ENCODE assay signal across 9 cellular contexts in the genomic region with DNA sequence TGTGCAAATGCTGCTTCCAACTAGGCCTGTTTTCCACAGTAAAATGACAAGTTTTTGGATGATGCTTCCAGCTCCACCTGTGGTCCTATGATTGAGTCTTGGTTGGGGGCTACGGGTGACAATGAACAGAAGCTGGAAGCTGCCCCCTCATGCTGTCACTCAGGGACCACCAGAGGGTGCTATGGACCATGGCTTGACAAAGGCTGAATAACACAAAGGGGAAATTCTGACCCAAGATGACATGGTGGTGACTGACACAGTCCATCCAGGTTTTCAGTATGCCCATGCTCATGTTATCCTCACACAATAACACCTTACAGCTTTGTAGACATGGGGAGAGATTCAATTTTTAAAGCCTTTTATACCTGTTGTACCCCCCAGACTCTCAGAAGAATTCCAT. TPM values are rescaled to one million over a fixed set of nuclear protein-coding genes. Genes with fewer than 3 reads are reported as not detected.
A peak's percentile ranks its signal among the peaks of the same experiment; 100 is the strongest.
DNase-seq lines count a peak whose midpoint lies in the region; ATAC-seq, FAIRE-seq and TF ChIP-seq lines count a peak whose summit lies in the region.
"Had no signal": no experiment of that assay in that cellular context is flagged by ENCODE, and none has a peak within 500 bp of the region (broad histone marks: within the 10 kb centered on the region; RNA-seq: fewer than 3 reads in every experiment).

No MANE protein-coding gene starts in this region.

- no peaks in the 10 kb centered on the region; the same call in 1 of the 2 replicates for H3K9me3 ChIP-seq in SK-N-SH
- H3K9me3 ChIP-seq in aorta (ENCODE audit: control insufficient read depth, low read length) = no peaks in the 10 kb centered on the region
- H3K9me3 ChIP-seq: tibial artery had no signal

- H4K20me1 ChIP-seq in SK-N-SH (ENCODE audit: insufficient read depth) = no peaks in the 10 kb centered on the region

- H3K4me3 ChIP-seq in SK-N-SH (ENCODE audit: low read depth in 2 of 2, low read length in 1 of 2) (no peak overlapping the region), bronchial epithelial cell (ENCODE audit: low read depth, low read length) (no peak overlapping the region), aorta (ENCODE audit: low read length in 2 of 2) (no peak overlapping the region)
- H3K4me3 ChIP-seq: tibial artery had no signal

- TF ChIP-seq EP300 in SK-N-SH (IDR thresholded peaks at IDR 0.05; ENCODE audit: borderline replicate concordance in 1 of 2, low read depth in 1 of 2, low read length in 1 of 2) = no peak

- no peak overlapping the region for H2AFZ ChIP-seq in SK-N-SH (ENCODE audit: low read depth)

- TF ChIP-seq RAD21 in SK-N-SH (IDR thresholded peaks at IDR 0.05; ENCODE audit: low read length) = peak; percentile 75

- H3K4me1 ChIP-seq in SK-N-SH (ENCODE audit: control insufficient read depth in 1 of 2, insufficient read depth in 2 of 2, low read depth in 1 of 2, low read length in 1 of 2) (peaks cover 0 to 8% of the 10 kb centered on the region in 2 experiments; a peak in 2 of 4 replicates), aorta (ENCODE audit: control insufficient read depth in 1 of 2, insufficient read depth in 2 of 2, low read length in 2 of 2) (no peaks in the 10 kb centered on the region)
- H3K4me1 ChIP-seq: tibial artery had no signal

- ATAC-seq in SK-N-SH treated with all-trans-retinoic acid at 6 μM for 48 hours (no peak; the same call in 2 of the 3 replicates), HG02642 (IDR thresholded peaks at IDR 0.05; ENCODE audit: poor library complexity, unreplicated experiment) (no peak), aorta (ENCODE audit: low FRiP score) (no peak)

- H3F3A ChIP-seq in SK-N-SH (replicated peaks; ENCODE audit: insufficient read depth) = peaks cover 9% of the 10 kb centered on the region

- no peaks in the 10 kb centered on the region for H3K27me3 Mint-ChIP-seq in neural crest cell (ENCODE audit: low read depth)

- H3K9me3 Mint-ChIP-seq in neural crest cell = peaks cover 6% of the 10 kb centered on the region

- peak; percentile 77 for FAIRE-seq in bronchial epithelial cell (lab: Jason Lieb, UNC)

- 100% methylated on average over 1 of the region's 1 CpG for WGBS in SK-N-SH (ENCODE audit: low lambda C conversion rate)
- WGBS in aorta, 2 donors = 59 to 62% methylated on average over 1 of the region's 1 CpG

- no peak overlapping the region for H3K27ac Mint-ChIP-seq in neural crest cell (ENCODE audit: unreplicated experiment)

- no peak overlapping the region for H3K4me2 ChIP-seq in SK-N-SH

- H3K36me3 ChIP-seq in SK-N-SH (replicated peaks in 1 of 2; ENCODE audit: control insufficient read depth in 1 of 2, insufficient read depth in 2 of 2, low read length in 1 of 2) (peaks cover 8 to 36% of the 10 kb centered on the region in 2 experiments), bronchial epithelial cell (ENCODE audit: control insufficient read depth, insufficient read depth, low read length) (peaks cover 2% of the 10 kb centered on the region), aorta (ENCODE audit: control insufficient read depth in 1 of 2, insufficient read depth in 2 of 2, low read length in 1 of 2) (peaks cover 0 to 2% of the 10 kb centered on the region in 2 donors)

- H3K4me1 Mint-ChIP-seq in neural crest cell = no peaks in the 10 kb centered on the region

- CTCF ChIA-PET in SK-N-SH (lab: Yijun Ruan, JAX) = interaction anchor here (0.5 to 3.1 kb wide), 30 partner anchors 9 to 481 kb away, joined by 3 to 23 read pairs (median 4); partner anchors contain the start of gene SAP30L

- in situ Hi-C loops in KBM-7 (cut with MboI; ENCODE audit: low pct_unique_long_range_greater_than_20kb, low sequenced_read_pairs) (loop anchor here (25.0 kb wide), 1 partner anchor 360 kb away; no protein-coding TSS in a partner anchor), G401 (cut with HindIII; ENCODE audit: low sequenced_read_pairs) (no loop called here)

- no peak overlapping the region for H3K9ac ChIP-seq in SK-N-SH

- POLR2A ChIA-PET in SK-N-SH (lab: Yijun Ruan, JAX) = interaction anchor here (0.8 kb wide), 1 partner anchor 189 kb away, joined by 3 read pairs; no protein-coding TSS in a partner anchor

- H3K27ac ChIP-seq in SK-N-SH (ENCODE audit: low read depth in 2 of 2, low read length in 1 of 2) (no peak overlapping the region), aorta (ENCODE audit: low read depth in 1 of 2, low read length in 2 of 2) (no peak overlapping the region)
- H3K27ac ChIP-seq: tibial artery had no signal

- no peaks in the 10 kb centered on the region for H3K27me3 ChIP-seq in SK-N-SH (ENCODE audit: insufficient read depth)
- no peaks in the 10 kb centered on the region for H3K27me3 ChIP-seq in bronchial epithelial cell (ENCODE audit: control insufficient read depth, insufficient read depth, low read length)
- H3K27me3 ChIP-seq in aorta (ENCODE audit: control insufficient read depth in 1 of 2, insufficient read depth in 2 of 2, low read length in 1 of 2) = no peaks in the 10 kb centered on the region
- H3K27me3 ChIP-seq: tibial artery had no signal

- peak; percentile 51 for TF ChIP-seq CTCF in SK-N-SH (IDR thresholded peaks at IDR 0.05)
- TF ChIP-seq CTCF in bronchial epithelial cell (IDR thresholded peaks at IDR 0.05; ENCODE audit: insufficient read depth, low read length, severe bottlenecking) = peak; percentile 31
- TF ChIP-seq CTCF in neural crest cell (conservative IDR thresholded peaks at IDR 0.05) = peak; percentile 34

- DNase-seq in SK-N-SH = peak; percentile 58
- DNase-seq in KBM-7 = peak; percentile 37
- DNase-seq in bronchial epithelial cell (ENCODE audit: low read depth) = no peak
- DNase-seq in neural crest cell (ENCODE audit: low read depth, low spot score) = no peak
- DNase-seq in G401 (ENCODE audit: low spot score) = no peak
- no peak for DNase-seq in aorta
- DNase-seq: tibial artery had no signal

- no peak overlapping the region for H3K4me3 Mint-ChIP-seq in neural crest cell

- H3K9me2 ChIP-seq in SK-N-SH = no peaks in the 10 kb centered on the region

- no peaks in the 10 kb centered on the region for H3K79me2 ChIP-seq in SK-N-SH (ENCODE audit: insufficient read depth)

- intact Hi-C loops in aorta (cut with DNase I) = no loop called here

- peaks cover 27% of the 10 kb centered on the region for H3K36me3 Mint-ChIP-seq in neural crest cell (ENCODE audit: low read depth)

TF ChIP-seq in SK-N-SH, 30 proteins besides CTCF, POLR2A, EP300 and RAD21:
- no peak for TF ChIP-seq FOXJ3 (CRISPR knock-in tag; IDR thresholded peaks at IDR 0.05)
- TF ChIP-seq SMC3 (IDR thresholded peaks at IDR 0.05; ENCODE audit: low read depth, low read length) = peak; percentile 50; the same call in 1 of the 2 replicates

TF ChIP-seq in SK-N-SH treated with all-trans-retinoic acid at 6 μM for 48 hours, 23 proteins besides CTCF, POLR2A, EP300 and RAD21 (continues in another document):
- TF ChIP-seq, protein P1, sequence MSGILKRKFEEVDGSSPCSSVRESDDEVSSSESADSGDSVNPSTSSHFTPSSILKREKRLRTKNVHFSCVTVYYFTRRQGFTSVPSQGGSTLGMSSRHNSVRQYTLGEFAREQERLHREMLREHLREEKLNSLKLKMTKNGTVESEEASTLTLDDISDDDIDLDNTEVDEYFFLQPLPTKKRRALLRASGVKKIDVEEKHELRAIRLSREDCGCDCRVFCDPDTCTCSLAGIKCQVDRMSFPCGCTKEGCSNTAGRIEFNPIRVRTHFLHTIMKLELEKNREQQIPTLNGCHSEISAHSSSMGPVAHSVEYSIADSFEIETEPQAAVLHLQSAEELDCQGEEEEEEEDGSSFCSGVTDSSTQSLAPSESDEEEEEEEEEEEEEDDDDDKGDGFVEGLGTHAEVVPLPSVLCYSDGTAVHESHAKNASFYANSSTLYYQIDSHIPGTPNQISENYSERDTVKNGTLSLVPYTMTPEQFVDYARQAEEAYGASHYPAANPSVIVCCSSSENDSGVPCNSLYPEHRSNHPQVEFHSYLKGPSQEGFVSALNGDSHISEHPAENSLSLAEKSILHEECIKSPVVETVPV (CRISPR knock-in tag; IDR thresholded peaks at IDR 0.05) = no peak
- TF ChIP-seq RARB (CRISPR knock-in tag; IDR thresholded peaks at IDR 0.05) (no peak), ZFP3 (CRISPR knock-in tag; IDR thresholded peaks at IDR 0.05) (no peak), PATZ1 (CRISPR knock-in tag; IDR thresholded peaks at IDR 0.05; ENCODE audit: borderline replicate concordance) (no peak), ZFP30 (CRISPR knock-in tag; IDR thresholded peaks at IDR 0.05) (no peak), ISL1 (CRISPR knock-in tag; IDR thresholded peaks at IDR 0.05) (no peak), ARNTL (CRISPR knock-in tag; IDR thresholded peaks at IDR 0.05; ENCODE audit: borderline replicate concordance, low read depth) (no peak), GLIS3 (CRISPR knock-in tag; IDR thresholded peaks at IDR 0.05) (no peak), PPARA (CRISPR knock-in tag; IDR thresholded peaks at IDR 0.05; ENCODE audit: borderline replicate concordance) (no peak), ESRRG (CRISPR knock-in tag; IDR thresholded peaks at IDR 0.05) (no peak), ZNF8 (CRISPR knock-in tag; IDR thresholded peaks at IDR 0.05) (no peak)

RNA-seq across cellular contexts. Expression of gene SAP30L, which starts 23.9 kb away (rescaled TPM):
- polyA plus RNA-seq in SK-N-SH (2012; rRNA removed) = 26.6 and 29.1 TPM in 2 replicates
- polyA plus RNA-seq in SK-N-SH (2012; cell fraction: cytosol; rRNA removed) = 28.6 and 36.0 TPM in 2 replicates
- 22.6 and 31.8 TPM in 2 replicates for polyA plus RNA-seq in SK-N-SH (2012; cell fraction: nucleus; rRNA removed)
- total RNA-seq in bronchial epithelial cell = 32.4 and 34.7 TPM in 2 replicates
- total RNA-seq in neural crest cell = 46.3 and 49.2 TPM in 2 replicates
- total RNA-seq in G401 (2014; rRNA removed; shearing (Covaris generic)) = 17.5 and 28.4 TPM in 2 replicates
- total RNA-seq in aorta = 10 to 100 TPM; 40.5 to 43.4 TPM
- 10 to 100 TPM; 26.7 to 28.8 TPM for polyA plus RNA-seq in aorta

RNA-seq across cellular contexts. Expression of gene HAND1, which starts 56.2 kb away (rescaled TPM):
- polyA plus RNA-seq in SK-N-SH (2012; rRNA removed) (1.1 and 2.6 TPM in 2 replicates), aorta (not detected)
- 2.0 and 4.0 TPM in 2 replicates for polyA plus RNA-seq in SK-N-SH (2012; cell fraction: cytosol; rRNA removed)
- polyA plus RNA-seq in SK-N-SH (2012; cell fraction: nucleus; rRNA removed) = 0.76 and 2.2 TPM in 2 replicates
- total RNA-seq in bronchial epithelial cell (not detected in 2 replicates), neural crest cell (not detected in 2 replicates), aorta (not detected)
- total RNA-seq in G401 (2014; rRNA removed; shearing (Covaris generic)) = 1.4 and 2.7 TPM in 2 replicates

Comparison
In these comparisons a context has a peak if more than half of its experiments do, and no peak if none do; other contexts are left out.
1. DNase-seq: peak in SK-N-SH (single experiment) and KBM-7 (single experiment); none in bronchial epithelial cell (single experiment), neural crest cell (single experiment), G401 (single experiment) and aorta (0 of 2).
2. Peak in every context shown above with its lines, with median percentiles within 50 percentile points of each other: CTCF ChIP-seq.